Comparison of ENCODE assay signal across 8 cellular contexts in the genomic region with DNA sequence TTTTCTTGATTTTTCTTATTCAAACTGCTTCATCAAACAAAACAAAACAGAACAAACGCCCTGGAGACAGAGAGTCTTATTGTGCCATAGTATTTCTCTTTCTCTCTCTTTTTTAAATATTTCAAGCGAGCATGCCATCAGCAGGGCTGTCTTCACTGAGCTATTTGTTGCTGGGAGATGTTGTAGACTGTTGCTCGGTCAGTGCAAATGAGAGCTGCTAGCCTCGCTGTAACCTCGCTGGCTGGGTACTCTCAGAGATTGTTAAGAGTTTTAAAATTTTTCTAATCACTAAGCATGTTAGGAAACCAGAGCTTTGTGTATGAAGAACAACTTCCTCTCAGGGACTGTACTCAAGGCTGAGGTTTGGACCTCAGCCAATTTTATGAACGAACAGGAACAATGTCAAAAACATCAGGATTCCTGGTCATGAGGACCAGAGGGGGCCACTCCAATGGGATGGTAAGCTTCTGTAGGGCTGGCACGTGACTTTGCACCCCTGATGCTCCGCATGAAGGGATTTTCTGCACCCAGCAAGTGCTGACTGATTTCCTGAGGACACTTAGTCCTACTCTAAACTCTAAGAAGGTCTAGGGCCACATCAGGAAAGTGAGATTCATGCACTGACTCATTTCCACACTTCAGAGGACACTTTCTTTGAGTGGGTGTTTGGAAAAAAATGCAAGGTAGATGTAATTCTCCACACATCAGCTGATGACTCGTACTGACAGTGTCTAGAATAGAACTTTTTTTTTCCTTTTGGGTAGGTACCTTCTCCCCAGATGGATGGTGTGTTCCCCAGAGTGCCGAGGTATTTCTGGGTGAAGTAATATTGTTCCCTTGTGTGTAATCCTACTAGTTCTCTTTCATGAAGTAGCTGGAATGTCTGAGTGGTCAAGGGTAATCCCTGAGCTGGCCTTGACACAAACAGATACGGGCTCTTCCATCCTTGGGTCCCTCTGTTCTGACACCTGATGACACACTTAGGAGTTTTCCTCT. TPM values are rescaled to one million over a fixed set of nuclear protein-coding genes. Genes with fewer than 3 reads are reported as not detected.
A peak's percentile ranks its signal among the peaks of the same experiment; 100 is the strongest.
DNase-seq lines count a peak whose midpoint lies in the region; ATAC-seq and TF ChIP-seq lines count a peak whose summit lies in the region.

No MANE protein-coding gene starts in this region.

- H3K27ac ChIP-seq in esophagus squamous epithelium (peak overlapping the region in 3 of 4 donors; percentile 26 to 73 (median 54)), OCI-LY7 (ENCODE audit: low read depth, low read length, poor library complexity, severe bottlenecking) (no peak overlapping the region)

- no peaks in the 10 kb centered on the region for H3K9me3 ChIP-seq in esophagus squamous epithelium
- no peaks in the 10 kb centered on the region for H3K9me3 ChIP-seq in OCI-LY7 (ENCODE audit: low read length)

- WGBS in esophagus squamous epithelium, 2 donors, result 35 to 36% methylated on average over 11 of the region's 11 CpGs

- CTCF ChIA-PET in OCI-LY7 (lab: Charles Lee; ENCODE audit: unreplicated experiment), result no interaction called here

- TF ChIP-seq POLR2A in esophagus squamous epithelium (IDR thresholded peaks at IDR 0.05), result no peak

- no peaks in the 10 kb centered on the region for H4K20me1 ChIP-seq in OCI-LY7 (ENCODE audit: insufficient read depth, low read length)

- no peak overlapping the region for H3K4me2 ChIP-seq in OCI-LY7 (ENCODE audit: low read length)

- no peaks in the 10 kb centered on the region for H3K9me2 ChIP-seq in OCI-LY7 (ENCODE audit: insufficient read depth, low read length)

- no TSS peak for BruUV-seq in OCI-LY7 (replicated peaks; lab: Mats Ljungman, UMichigan)

- intact Hi-C loops in esophagus squamous epithelium (cut with DNase I), result no loop called here
- intact Hi-C loops in OCI-LY7 (cut with micrococcal nuclease; ENCODE audit: unreplicated experiment), result no loop called here

- H3K27me3 ChIP-seq in esophagus squamous epithelium, result no peaks in the 10 kb centered on the region

- H3K36me3 ChIP-seq in esophagus squamous epithelium, result no peaks in the 10 kb centered on the region
- H3K36me3 ChIP-seq in OCI-LY7 (ENCODE audit: insufficient read depth, low read length), result no peaks in the 10 kb centered on the region

- TF ChIP-seq CTCF in esophagus squamous epithelium (IDR thresholded peaks at IDR 0.05) (no peak), OCI-LY7 (conservative IDR thresholded peaks at IDR 0.05; ENCODE audit: low read length) (no peak)

- H2AFZ ChIP-seq in OCI-LY7 (ENCODE audit: low read length), result no peak overlapping the region

- H3K4me3 ChIP-seq in esophagus squamous epithelium (peak overlapping the region in 1 of 4 donors; percentile 24), OCI-LY7 (ENCODE audit: low read depth, low read length, poor library complexity, severe bottlenecking) (no peak overlapping the region)

- DNase-seq in DMS79 treated with DMSO at 0.1 percent for 48 hours (lab: John Stamatoyannopoulos, UW) (peak; percentile 4), HT1080 (ENCODE audit: low read depth) (peak; percentile 79), esophagus squamous epithelium (lab: John Stamatoyannopoulos, UW) (no peak), renal cortical epithelial cell (ENCODE audit: low read depth) (peak; percentile 98), OCI-LY7 (ENCODE audit: low spot score) (no peak), HuH-7 (ENCODE audit: low spot score) (no peak)
- DNase-seq in activated CD4-positive, alpha-beta T cell treated with anti-CD3 and anti-CD28 coated beads, Interleukin-2, amount 50 U/mL, for 1 hour, result peak; percentile 11

- H3K4me1 ChIP-seq in esophagus squamous epithelium, result no peaks in the 10 kb centered on the region
- no peaks in the 10 kb centered on the region for H3K4me1 ChIP-seq in OCI-LY7 (ENCODE audit: insufficient read depth, low read length, poor library complexity, severe bottlenecking)

- no peaks in the 10 kb centered on the region for H3K79me2 ChIP-seq in OCI-LY7 (ENCODE audit: insufficient read depth, low read depth, low read length)

- POLR2A ChIA-PET in OCI-LY7 (lab: Charles Lee), result no interaction called here

- ATAC-seq in GM21447 (IDR thresholded peaks at IDR 0.05; ENCODE audit: unreplicated experiment), result peak; percentile 83

RNA-seq across cellular contexts. Expression of a gene that starts 59.7 kb away (rescaled TPM):
- total RNA-seq in HT1080 (2014; rRNA removed; shearing (Covaris generic)), result 0.40 and 0.43 TPM in 2 replicates
- 0.47 and 0.83 TPM in 2 replicates for polyA plus RNA-seq in HT1080 (2015; cell fraction: cytosol; rRNA removed)
- polyA plus RNA-seq in HT1080 (2015; cell fraction: nucleus; rRNA removed), result 0.63 and 1.2 TPM in 2 replicates
- total RNA-seq in esophagus squamous epithelium (10 to 100 TPM in 3 of 4 donors, 1 to 10 TPM in 1; 9.7 to 65.8 (median 24.6) TPM), renal cortical epithelial cell (21.5 and 62.7 TPM in 2 replicates), OCI-LY7 (2022) (not detected in 2 replicates)
- total RNA-seq in OCI-LY7 (2014; rRNA removed; shearing (Covaris generic)), result not detected in 2 replicates

Comparison
In these comparisons a context has a peak if more than half of its experiments do, and no peak if none do; other contexts are left out.
1. DNase-seq: peak in DMS79 treated with DMSO at 0.1 percent for 48 hours (single experiment), HT1080 (single experiment), activated CD4-positive, alpha-beta T cell treated with anti-CD3 and anti-CD28 coated beads, Interleukin-2, amount 50 U/mL, for 1 hour (single experiment) and renal cortical epithelial cell (single experiment); none in esophagus squamous epithelium (single experiment), OCI-LY7 (single experiment) and HuH-7 (single experiment).